9 cellular contexts compared by ENCODE assay signal in genomic region chr10:107442035-107442505, GRCh38.
DNase-seq lines count a peak whose midpoint lies in the region; ATAC-seq and TF ChIP-seq lines count a peak whose summit lies in the region.
"Had no signal": no experiment of that assay in that cellular context is flagged by ENCODE, and none has a peak within 500 bp of the region (broad histone marks: within the 10 kb centered on the region; RNA-seq: fewer than 3 reads in every experiment).

No MANE protein-coding gene starts in this region.

- no peak overlapping the region for H3K4me2 ChIP-seq in MM.1S (ENCODE audit: low read depth, low read length)

- H3F3A ChIP-seq in MM.1S (ENCODE audit: insufficient read depth, low read length), result no peaks in the 10 kb centered on the region

- H3K4me1 Mint-ChIP-seq in osteocyte (ENCODE audit: unreplicated experiment) (no peaks in the 10 kb centered on the region), chondrocyte (ENCODE audit: low read depth) (no peaks in the 10 kb centered on the region)

- no peak overlapping the region for H3K9ac ChIP-seq in MM.1S (ENCODE audit: low read length)

- peak; percentile 9 for DNase-seq in MM.1S
- no peak for DNase-seq in osteocyte (ENCODE audit: extremely low spot score, unreplicated experiment)
- no peak for DNase-seq in chondrocyte (ENCODE audit: low spot score)
- DNase-seq in C1 segment of cervical spinal cord (lab: John Stamatoyannopoulos, UW), result no peak
- no peak for DNase-seq in NCI-H2107 treated with DMSO at 0.1 percent for 48 hours (lab: John Stamatoyannopoulos, UW; ENCODE audit: unreplicated experiment)
- DNase-seq: left ventricle myocardium inferior had no signal

- H3K27ac Mint-ChIP-seq in osteocyte (ENCODE audit: unreplicated experiment) (no peak overlapping the region), chondrocyte (ENCODE audit: unreplicated experiment) (no peak overlapping the region)

- H4K20me1 ChIP-seq in MM.1S (ENCODE audit: insufficient read depth, low read length), result no peaks in the 10 kb centered on the region

- H3K27me3 Mint-ChIP-seq in osteocyte (ENCODE audit: unreplicated experiment) (no peaks in the 10 kb centered on the region), chondrocyte (ENCODE audit: low read depth) (no peaks in the 10 kb centered on the region)

- no peaks in the 10 kb centered on the region; the same call in 1 of the 2 replicates for H3K9me2 ChIP-seq in MM.1S (replicated peaks; ENCODE audit: insufficient read depth, low read length)

- H3K4me1 ChIP-seq in MM.1S (ENCODE audit: low read length) (no peaks in the 10 kb centered on the region), mesodermal cell (ENCODE audit: control insufficient read depth, insufficient read depth, low read length, poor library complexity, severe bottlenecking) (no peaks in the 10 kb centered on the region)
- H3K4me1 ChIP-seq: left ventricle myocardium inferior had no signal

- H3K27ac ChIP-seq in MM.1S (ENCODE audit: low read length) (no peak overlapping the region), mesodermal cell (ENCODE audit: low read depth, low read length, severe bottlenecking) (peak overlapping the region; percentile 50)
- H3K27ac ChIP-seq: left ventricle myocardium inferior had no signal

- H3K9me3 Mint-ChIP-seq in osteocyte (ENCODE audit: unreplicated experiment) (peaks cover 25% of the 10 kb centered on the region), chondrocyte (ENCODE audit: low read depth) (peaks cover 4% of the 10 kb centered on the region)

- H3K36me3 ChIP-seq in MM.1S (replicated peaks; ENCODE audit: insufficient read depth, low read length), result no peaks in the 10 kb centered on the region
- H3K36me3 ChIP-seq in mesodermal cell (ENCODE audit: control insufficient read depth, insufficient read depth, low read length), result no peaks in the 10 kb centered on the region
- H3K36me3 ChIP-seq: left ventricle myocardium inferior had no signal

- H3K36me3 Mint-ChIP-seq in osteocyte (ENCODE audit: unreplicated experiment), result no peaks in the 10 kb centered on the region
- H3K36me3 Mint-ChIP-seq in chondrocyte (ENCODE audit: low read depth), result no peaks in the 10 kb centered on the region

- ATAC-seq in GM18868 (IDR thresholded peaks at IDR 0.05; ENCODE audit: unreplicated experiment) (peak; percentile 94), HG02623 (IDR thresholded peaks at IDR 0.05; ENCODE audit: unreplicated experiment) (peak; percentile 93)

- no peak overlapping the region for H2AFZ ChIP-seq in MM.1S (ENCODE audit: low read length)

- WGBS in mesodermal cell (ENCODE audit: insufficient coverage in 2 of 2), 2 experiments, result 96% methylated on average over 3 of the region's 5 CpGs; no CpG with 5 or more reads in 1 of the 2 experiments

- H3K4me3 Mint-ChIP-seq in osteocyte (ENCODE audit: unreplicated experiment) (no peak overlapping the region), chondrocyte (ENCODE audit: unreplicated experiment) (no peak overlapping the region)

- no peaks in the 10 kb centered on the region for H3K79me2 ChIP-seq in MM.1S (ENCODE audit: low read length)

- H3K9me3 ChIP-seq in MM.1S (replicated peaks; ENCODE audit: insufficient read depth, low read length) (no peaks in the 10 kb centered on the region), mesodermal cell (ENCODE audit: control insufficient read depth, low read length) (no peaks in the 10 kb centered on the region)

- H3K27me3 ChIP-seq in MM.1S (replicated peaks; ENCODE audit: insufficient read depth, low read length), result no peaks in the 10 kb centered on the region

- no peak overlapping the region for H3K4me3 ChIP-seq in MM.1S (ENCODE audit: low read length)
- no peak overlapping the region for H3K4me3 ChIP-seq in mesodermal cell (ENCODE audit: extremely low read depth, insufficient read depth, low read length, poor library complexity, severe bottlenecking)
- H3K4me3 ChIP-seq: left ventricle myocardium inferior had no signal

- TF ChIP-seq CTCF in MM.1S (IDR thresholded peaks at IDR 0.05; ENCODE audit: low read length) (no peak), osteocyte (IDR thresholded peaks at IDR 0.05) (no peak), chondrocyte (IDR thresholded peaks at IDR 0.05) (no peak)
